ENCODE assay signal across 8 cellular contexts in the genomic region with DNA sequence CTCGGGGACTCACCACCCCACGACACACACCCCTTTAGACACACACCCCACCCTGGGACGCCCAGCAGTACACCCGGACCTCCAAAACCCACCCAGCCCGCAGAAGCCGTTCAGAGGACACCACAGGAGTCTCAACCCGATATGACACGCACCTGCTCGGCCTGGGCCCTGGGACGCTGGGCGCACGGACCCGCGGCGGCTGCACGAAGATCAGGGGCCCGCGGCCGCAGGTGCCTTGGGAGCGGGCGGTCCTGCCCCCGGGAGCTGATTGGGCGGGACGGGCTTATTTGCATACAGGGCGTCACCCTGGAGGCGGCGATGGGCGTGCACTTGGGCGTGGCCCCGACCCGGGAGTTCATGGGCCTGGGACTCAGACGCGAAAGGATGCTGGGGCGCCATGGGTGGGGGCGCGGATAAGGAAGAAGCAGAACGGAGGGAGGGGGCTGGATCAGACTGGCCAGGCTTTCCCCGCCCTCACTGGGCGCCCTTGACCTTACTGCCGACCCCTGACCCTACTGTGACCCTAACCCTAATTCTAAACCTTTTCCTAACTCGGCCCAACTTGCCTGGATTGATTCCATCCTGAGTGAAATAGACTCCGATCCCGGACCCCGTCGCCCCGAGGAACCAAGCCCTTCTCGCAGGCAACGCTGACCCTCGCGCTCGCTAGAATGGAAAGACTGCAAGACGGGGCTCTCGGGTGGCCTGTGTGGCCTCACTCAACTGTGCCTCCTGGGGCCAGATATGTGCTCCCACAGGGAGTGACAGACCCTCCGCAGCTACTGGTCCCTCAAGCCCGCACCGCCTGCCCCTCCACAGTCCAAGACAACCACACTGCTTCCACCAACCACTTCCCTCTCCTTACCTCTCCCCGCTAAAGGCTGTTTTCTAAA. TPM values are rescaled to one million over a fixed set of nuclear protein-coding genes. Genes with fewer than 3 reads are reported as not detected.
DNase-seq lines count a peak whose midpoint lies in the region; ATAC-seq and TF ChIP-seq lines count a peak whose summit lies in the region.

Gene MEF2B, minus strand, starts transcription at position 211 of the 893 bp plus-strand sequence. CDS start 19,528 bp downstream, outside the sequence.

- H3K36me3 Mint-ChIP-seq in Caco-2 (ENCODE audit: insufficient read depth, unreplicated experiment) = peaks cover 12% of the 10 kb centered on the region

- peak; percentile 77 for ATAC-seq in GM19467 (IDR thresholded peaks at IDR 0.05; ENCODE audit: unreplicated experiment)

- WGBS in prostate gland = 21% methylated on average over 57 of the region's 57 CpGs
- 9% methylated on average over 57 of the region's 57 CpGs for WGBS in urinary bladder

- peaks cover 3% of the 10 kb centered on the region for H3K27me3 Mint-ChIP-seq in Caco-2 (ENCODE audit: insufficient read depth, unreplicated experiment)

- intact Hi-C loops in Caco-2 (cut with micrococcal nuclease; ENCODE audit: unreplicated experiment) (loop anchor here (5.0 kb wide), 1 partner anchor 33 kb away; the partner anchor contains the start of gene TMEM161A), prostate gland (cut with DNase I) (no loop called here)

- H3K36me3 ChIP-seq in Caco-2 (ENCODE audit: control insufficient read depth, insufficient read depth, low read length) (no peaks in the 10 kb centered on the region), HUES6 (ENCODE audit: control insufficient read depth, insufficient read depth, low read length) (no peaks in the 10 kb centered on the region), cardiac muscle cell (no peaks in the 10 kb centered on the region), prostate gland (no peaks in the 10 kb centered on the region), urinary bladder (ENCODE audit: insufficient read depth) (no peaks in the 10 kb centered on the region)

- no peaks in the 10 kb centered on the region for H3K9me3 ChIP-seq in Caco-2
- H3K9me3 ChIP-seq in HUES6 (ENCODE audit: control insufficient read depth, insufficient read depth, low read depth, low read length) = no peaks in the 10 kb centered on the region
- H3K9me3 ChIP-seq in cardiac muscle cell (ENCODE audit: low read depth) = no peaks in the 10 kb centered on the region
- no peaks in the 10 kb centered on the region for H3K9me3 ChIP-seq in prostate gland

- BruUV-seq in Caco-2 (replicated peaks; lab: Mats Ljungman, UMichigan) = no TSS peak

- no peak for TF ChIP-seq POLR2A in prostate gland (IDR thresholded peaks at IDR 0.05)

- TF ChIP-seq CTCF in Caco-2 (IDR thresholded peaks at IDR 0.05; ENCODE audit: insufficient read depth in 1 of 2, low read depth in 1 of 2, low read length in 1 of 2, severe bottlenecking in 1 of 2, unreplicated experiment in 1 of 2) (no peak), cardiac muscle cell (IDR thresholded peaks at IDR 0.05; ENCODE audit: low read depth, low read length) (no peak), prostate gland (IDR thresholded peaks at IDR 0.05) (no peak)

- POLR2A ChIA-PET in Caco-2 (lab: Charles Lee) = no interaction called here

- H3K4me3 Mint-ChIP-seq in Caco-2 (ENCODE audit: unreplicated experiment) = peak within 1 kb of the TSS; percentile 59

- DNase-seq in Caco-2 (peak; percentile 88 to 91), SHP77 treated with DMSO at 0.1 percent for 48 hours (lab: John Stamatoyannopoulos, UW) (peak; percentile 62), cardiac muscle cell (ENCODE audit: low read depth in 1 of 2, low spot score in 1 of 2) (peak; percentile 73 to 93), prostate gland (ENCODE audit: low spot score) (peak; percentile 65)
- DNase-seq in activated naive CD4-positive, alpha-beta T cell treated with anti-CD3 and anti-CD28 coated beads, Interleukin-2, amount 50 U/mL, for 16 hours = peak; percentile 80

- H3K27me3 ChIP-seq in Caco-2 (replicated peaks; ENCODE audit: control insufficient read depth, insufficient read depth, low read length) (no peaks in the 10 kb centered on the region), HUES6 (ENCODE audit: control insufficient read depth, insufficient read depth, low read length) (peaks cover 45% of the 10 kb centered on the region), cardiac muscle cell (peaks cover 12% of the 10 kb centered on the region), prostate gland (replicated peaks; ENCODE audit: insufficient read depth) (no peaks in the 10 kb centered on the region)

- no peaks in the 10 kb centered on the region; the same call in 1 of the 2 replicates for H3K4me1 ChIP-seq in Caco-2
- peaks cover 12% of the 10 kb centered on the region for H3K4me1 ChIP-seq in HUES6 (ENCODE audit: control insufficient read depth, insufficient read depth, low read length)
- no peaks in the 10 kb centered on the region for H3K4me1 ChIP-seq in cardiac muscle cell (ENCODE audit: low read depth)
- H3K4me1 ChIP-seq in prostate gland (replicated peaks) = no peaks in the 10 kb centered on the region
- no peaks in the 10 kb centered on the region for H3K4me1 ChIP-seq in urinary bladder (ENCODE audit: insufficient read depth)

- no peaks in the 10 kb centered on the region for H3K9me3 Mint-ChIP-seq in Caco-2 (ENCODE audit: unreplicated experiment)

- H3K4me1 Mint-ChIP-seq in Caco-2 (ENCODE audit: low read depth, unreplicated experiment) = peaks cover 21% of the 10 kb centered on the region

- H3K27ac ChIP-seq in HUES6 (ENCODE audit: low read depth, low read length) (no peak within 1 kb of the TSS), cardiac muscle cell (no peak within 1 kb of the TSS), prostate gland (no peak within 1 kb of the TSS), urinary bladder (ENCODE audit: low read depth) (no peak within 1 kb of the TSS)

- CTCF ChIA-PET in Caco-2 (lab: Charles Lee) = interaction anchor here (0.9 kb wide), 1 partner anchor 175 kb away, joined by 3 read pairs; no protein-coding TSS in a partner anchor

- H3K4me3 ChIP-seq in Caco-2 (ENCODE audit: low read depth, low read length) (peak within 1 kb of the TSS; percentile 27), HUES6 (ENCODE audit: low read depth, low read length) (peak within 1 kb of the TSS; percentile 63), cardiac muscle cell (no peak within 1 kb of the TSS), prostate gland (peak within 1 kb of the TSS in 1 of 2 donors; percentile 18), urinary bladder (ENCODE audit: low read depth, low read length) (peak within 1 kb of the TSS; percentile 14)

- no peak within 1 kb of the TSS for H3K27ac Mint-ChIP-seq in Caco-2 (ENCODE audit: unreplicated experiment)

- no peak within 1 kb of the TSS for H3K9ac ChIP-seq in HUES6 (ENCODE audit: low read length)

RNA-seq across cellular contexts. Expression of gene MEF2B, which starts in this region (rescaled TPM):
- total RNA-seq in Caco-2 (2022) (0.82 and 1.5 TPM in 2 replicates), cardiac muscle cell (0.18 TPM in 1 of 2 replicates, not detected in the other), prostate gland (not detected), urinary bladder (0.42 TPM)
- polyA plus RNA-seq in cardiac muscle cell (1.2 and 1.7 TPM in 2 replicates), urinary bladder (0.48 TPM)

Comparison
In these comparisons a context has a peak if more than half of its experiments do, and no peak if none do; other contexts are left out.
1. Peak in DNase-seq in prostate gland; RNA of the gene not detected or under 1 TPM.